In the genomic region with DNA sequence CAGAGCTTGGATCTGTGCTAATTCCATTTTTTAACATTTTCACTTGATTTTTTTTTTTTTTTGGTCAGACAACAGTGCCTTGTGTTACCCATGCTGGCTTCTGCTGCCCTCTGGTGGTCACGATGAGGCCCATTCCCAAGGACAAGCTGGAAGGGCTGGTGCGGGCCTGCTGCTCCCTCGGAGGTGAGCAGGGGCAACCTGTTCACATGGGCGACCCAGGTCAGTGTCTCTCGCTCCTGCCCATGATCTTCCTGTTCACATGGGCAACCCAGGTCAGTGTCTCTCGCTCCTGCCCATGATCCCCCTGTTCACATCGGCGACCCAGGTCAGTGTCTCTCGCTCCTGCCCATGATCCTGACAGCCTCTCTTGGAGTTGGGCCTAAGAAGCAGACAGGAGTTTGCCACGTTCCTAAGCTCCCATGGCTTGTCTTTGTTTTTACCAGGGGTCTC, we compare ENCODE assay signal across 8 cellular contexts. TPM values are rescaled to one million over a fixed set of nuclear protein-coding genes. Genes with fewer than 3 reads are reported as not detected.
A peak's percentile ranks its signal among the peaks of the same experiment; 100 is the strongest.
DNase-seq lines count a peak whose midpoint lies in the region; ATAC-seq and TF ChIP-seq lines count a peak whose summit lies in the region.

No MANE protein-coding gene starts in this region.

- H3K4me1 ChIP-seq in DOHH2 (ENCODE audit: control insufficient read depth, low read length): peaks cover 12% of the 10 kb centered on the region
- no peaks in the 10 kb centered on the region for H3K4me1 ChIP-seq in osteoblast (ENCODE audit: insufficient read depth, low read length)
- peaks cover 9 to 20% of the 10 kb centered on the region in 2 donors for H3K4me1 ChIP-seq in thoracic aorta (ENCODE audit: control insufficient read depth in 1 of 2, low read depth in 2 of 2)

- no peaks in the 10 kb centered on the region for H3K9me3 Mint-ChIP-seq in activated naive CD4-positive, alpha-beta T cell treated with anti-CD3 and anti-CD28 coated beads for 36 hours

- H4K20me1 ChIP-seq in DOHH2 (ENCODE audit: control insufficient read depth, insufficient read depth, low read depth, low read length) (no peaks in the 10 kb centered on the region), osteoblast (ENCODE audit: insufficient read depth, low read length) (no peaks in the 10 kb centered on the region)

- no peaks in the 10 kb centered on the region for H3K9me2 ChIP-seq in DOHH2 (replicated peaks; ENCODE audit: control insufficient read depth, low read length)

- TF ChIP-seq CTCF in DOHH2 (IDR thresholded peaks at IDR 0.05; ENCODE audit: low read depth, low read length, poor library complexity, severe bottlenecking): peak; percentile 86
- TF ChIP-seq CTCF in osteoblast (IDR thresholded peaks at IDR 0.05; ENCODE audit: extremely low read depth, low read depth, low read length): peak; percentile 94
- TF ChIP-seq CTCF in thoracic aorta (IDR thresholded peaks at IDR 0.05): peak; percentile 93

- H3K4me3 ChIP-seq in DOHH2 (ENCODE audit: low read length) (no peak overlapping the region), osteoblast (ENCODE audit: insufficient read depth, low read length) (no peak overlapping the region), thoracic aorta (no peak overlapping the region)

- H3K36me3 ChIP-seq in DOHH2 (ENCODE audit: control insufficient read depth, low read length): 0 out of 2 replicates have a peak, but pooled peaks cover 2% of the 10 kb centered on the region
- no peaks in the 10 kb centered on the region for H3K36me3 ChIP-seq in osteoblast (ENCODE audit: insufficient read depth, low read length)
- H3K36me3 ChIP-seq in thoracic aorta: no peaks in the 10 kb centered on the region

- H3K36me3 Mint-ChIP-seq in activated naive CD4-positive, alpha-beta T cell treated with anti-CD3 and anti-CD28 coated beads for 36 hours (ENCODE audit: low read depth): peaks cover 10% of the 10 kb centered on the region

- H3K27ac ChIP-seq in DOHH2 (ENCODE audit: low read depth, low read length) (no peak overlapping the region), osteoblast (ENCODE audit: low read depth, low read length) (no peak overlapping the region), thoracic aorta (no peak overlapping the region)

- H3K4me2 ChIP-seq in DOHH2 (ENCODE audit: low read length) (no peak overlapping the region), osteoblast (ENCODE audit: insufficient read depth, low read length) (no peak overlapping the region)

- no peak overlapping the region for H3K4me3 Mint-ChIP-seq in activated naive CD4-positive, alpha-beta T cell treated with anti-CD3 and anti-CD28 coated beads for 36 hours

- CTCF ChIA-PET in activated naive CD4-positive, alpha-beta T cell treated with anti-CD3 and anti-CD28 coated beads for 36 hours (lab: Charles Lee): interaction anchor here (0.5 to 10.7 kb wide), 59 partner anchors 9 to 1445 kb away, joined by 3 to 215 read pairs (median 4); a partner anchor contains a TSS

- H2AFZ ChIP-seq in osteoblast (ENCODE audit: low read length): no peak overlapping the region

- H3K27me3 ChIP-seq in DOHH2 (ENCODE audit: control insufficient read depth, low read length): no peaks in the 10 kb centered on the region
- H3K27me3 ChIP-seq in osteoblast (ENCODE audit: insufficient read depth, low read length): no peaks in the 10 kb centered on the region
- H3K27me3 ChIP-seq in thoracic aorta (replicated peaks; ENCODE audit: insufficient read depth): no peaks in the 10 kb centered on the region

- H3K4me1 Mint-ChIP-seq in activated naive CD4-positive, alpha-beta T cell treated with anti-CD3 and anti-CD28 coated beads for 36 hours (ENCODE audit: low read depth): peaks cover 9% of the 10 kb centered on the region

- ATAC-seq in thoracic aorta (ENCODE audit: insufficient number of reproducible peaks, low FRiP score, low read depth): no peak
- no peak for ATAC-seq in GM18867 (IDR thresholded peaks at IDR 0.05; ENCODE audit: unreplicated experiment)

- H3K27ac Mint-ChIP-seq in activated naive CD4-positive, alpha-beta T cell treated with anti-CD3 and anti-CD28 coated beads for 36 hours: no peak overlapping the region

- H3K9me3 ChIP-seq in DOHH2 (ENCODE audit: control insufficient read depth, insufficient read depth, low read length) (no peaks in the 10 kb centered on the region), osteoblast (ENCODE audit: low read depth, low read length) (no peaks in the 10 kb centered on the region), thoracic aorta (no peaks in the 10 kb centered on the region)

- no peaks in the 10 kb centered on the region for H3K27me3 Mint-ChIP-seq in activated naive CD4-positive, alpha-beta T cell treated with anti-CD3 and anti-CD28 coated beads for 36 hours (ENCODE audit: low read depth)

- H3K79me2 ChIP-seq in DOHH2 (ENCODE audit: control insufficient read depth, low read length) (no peaks in the 10 kb centered on the region), osteoblast (ENCODE audit: insufficient read depth, low read length) (no peaks in the 10 kb centered on the region)

- intact Hi-C loops in activated naive CD4-positive, alpha-beta T cell treated with anti-CD3 and anti-CD28 coated beads for 36 hours (cut with micrococcal nuclease): loop anchor here (1.0 to 5.0 kb wide), 4 partner anchors 35 to 416 kb away; a partner anchor contains a TSS

- peak; percentile 62 for DNase-seq in LHCN-M2 (ENCODE audit: low read depth)
- DNase-seq in SK-N-DZ (ENCODE audit: low spot score): peak; percentile 54
- peak; percentile 90 for DNase-seq in activated naive CD4-positive, alpha-beta T cell treated with anti-CD3 and anti-CD28 coated beads for 36 hours
- peak; percentile 75 for DNase-seq in germinal center (ENCODE audit: low spot score)
- peak; percentile 92 for DNase-seq in osteoblast (ENCODE audit: insufficient read length, low spot score, missing footprints)
- DNase-seq in thoracic aorta (ENCODE audit: low spot score): peak; percentile 62

- no peaks in the 10 kb centered on the region for H3F3A ChIP-seq in DOHH2 (ENCODE audit: control insufficient read depth, insufficient read depth)

RNA-seq across cellular contexts. Expression of a gene that starts 59.4 kb away (rescaled TPM):
- total RNA-seq in LHCN-M2 (2014; rRNA removed) (33.9 and 34.8 TPM in 2 replicates), osteoblast (45.6 and 55.4 TPM in 2 replicates), thoracic aorta (10 to 100 TPM; 24.4 to 36.7 TPM)
- 23.7 TPM for polyA plus RNA-seq in LHCN-M2 (2012)
- polyA plus RNA-seq in SK-N-DZ (2014; cell fraction: cytosol; rRNA removed): 24.8 and 37.3 TPM in 2 replicates
- 46.1 and 55.7 TPM in 2 replicates for polyA plus RNA-seq in SK-N-DZ (2014; cell fraction: nucleus; rRNA removed)
- total RNA-seq in activated naive CD4-positive, alpha-beta T cell treated with anti-CD3 and anti-CD28 coated beads for 36 hours: 10 to 100 TPM; 39.5 to 49.2 TPM
